Comparison of ENCODE assay signal across 10 cellular contexts in genomic region chr18:79643049-79643765, GRCh38. TPM values are rescaled to one million over a fixed set of nuclear protein-coding genes. Genes with fewer than 3 reads are reported as not detected.
DNase-seq lines count a peak whose midpoint lies in the region; ATAC-seq and TF ChIP-seq lines count a peak whose summit lies in the region.
"Had no signal": no experiment of that assay in that cellular context is flagged by ENCODE, and none has a peak within 500 bp of the region (broad histone marks: within the 10 kb centered on the region; RNA-seq: fewer than 3 reads in every experiment).

No MANE protein-coding gene starts in this region.

- CTCF ChIA-PET in A673 (lab: Charles Lee), result interaction anchor here (1.2 to 1.3 kb wide), 2 partner anchors 253 to 263 kb away, joined by 3 to 7 read pairs; no protein-coding TSS in a partner anchor
- CTCF ChIA-PET in activated CD4-positive, alpha-beta memory T cell treated with anti-CD3 and anti-CD28 coated beads for 36 hours (lab: Charles Lee), result interaction anchor here (0.9 to 4.8 kb wide), 4 partner anchors 96 to 268 kb away, joined by 3 to 89 read pairs (median 9); no protein-coding TSS in a partner anchor

- ATAC-seq in DND-41 (ENCODE audit: insufficient read depth, low read depth) (no peak), mucosa of descending colon (peak; percentile 29), HG03439 (IDR thresholded peaks at IDR 0.05; ENCODE audit: unreplicated experiment) (no peak)

- H3K4me1 Mint-ChIP-seq in activated CD4-positive, alpha-beta memory T cell treated with anti-CD3 and anti-CD28 coated beads for 36 hours (ENCODE audit: low read depth), result no peaks in the 10 kb centered on the region

- no peaks in the 10 kb centered on the region for H3K27me3 ChIP-seq in A673 (replicated peaks; ENCODE audit: insufficient read depth, low read depth, low read length, poor library complexity)
- H3K27me3 ChIP-seq in DND-41 (ENCODE audit: insufficient read depth, low read length, poor library complexity), result no peaks in the 10 kb centered on the region
- no peaks in the 10 kb centered on the region for H3K27me3 ChIP-seq in OCI-LY3 (ENCODE audit: low read depth, low read length)

- H3K4me1 ChIP-seq in A673 (ENCODE audit: insufficient read depth, low read length, poor library complexity, severe bottlenecking) (peaks cover 15% of the 10 kb centered on the region), DND-41 (ENCODE audit: insufficient read depth, low read length) (peaks cover 37% of the 10 kb centered on the region), OCI-LY3 (ENCODE audit: low read length) (peaks cover 40% of the 10 kb centered on the region), mucosa of descending colon (ENCODE audit: low read depth) (no peaks in the 10 kb centered on the region)

- no peaks in the 10 kb centered on the region for H3K9me3 ChIP-seq in A673 (ENCODE audit: low read depth, low read length, poor library complexity, severe bottlenecking)
- H3K9me3 ChIP-seq in DND-41 (ENCODE audit: insufficient read depth, low read length, severe bottlenecking), result no peaks in the 10 kb centered on the region
- H3K9me3 ChIP-seq in OCI-LY3 (ENCODE audit: insufficient read depth, low read length), result no peaks in the 10 kb centered on the region
- no peaks in the 10 kb centered on the region for H3K9me3 ChIP-seq in mucosa of descending colon

- H3K4me2 ChIP-seq in DND-41 (ENCODE audit: insufficient read depth, low read length) (no peak overlapping the region), OCI-LY3 (ENCODE audit: low read length) (peak overlapping the region; percentile 70)

- H3K27ac ChIP-seq in A673 (ENCODE audit: low read depth, low read length, poor library complexity, severe bottlenecking), result no peak overlapping the region
- H3K27ac ChIP-seq in DND-41 (ENCODE audit: low read length), result no peak overlapping the region
- peak overlapping the region; percentile 69 for H3K27ac ChIP-seq in OCI-LY3 (ENCODE audit: low read length)
- H3K27ac ChIP-seq: KMS-11 had no signal

- peaks cover 12% of the 10 kb centered on the region for H3K27me3 Mint-ChIP-seq in activated CD4-positive, alpha-beta memory T cell treated with anti-CD3 and anti-CD28 coated beads for 36 hours

- H3K36me3 ChIP-seq in A673 (ENCODE audit: insufficient read depth, low read length, poor library complexity, severe bottlenecking) (no peaks in the 10 kb centered on the region), DND-41 (ENCODE audit: insufficient read depth, low read length) (no peaks in the 10 kb centered on the region), OCI-LY3 (replicated peaks; ENCODE audit: low read depth, low read length) (no peaks in the 10 kb centered on the region), mucosa of descending colon (ENCODE audit: low read depth) (no peaks in the 10 kb centered on the region)

- intact Hi-C loops in A673 (cut with micrococcal nuclease; ENCODE audit: unreplicated experiment) (loop anchor here (5.0 kb wide), 1 partner anchor 116 kb away; no protein-coding TSS in a partner anchor), mucosa of descending colon (cut with DNase I, micrococcal nuclease) (loop anchor here (5.0 to 10.0 kb wide), 3 partner anchors 108 to 266 kb away; no protein-coding TSS in a partner anchor)
- intact Hi-C loops in activated CD4-positive, alpha-beta memory T cell treated with anti-CD3 and anti-CD28 coated beads for 36 hours (cut with micrococcal nuclease), result loop anchor here (10.0 kb wide), 1 partner anchor 118 kb away; no protein-coding TSS in a partner anchor

- DNase-seq in A673 (ENCODE audit: low spot score) (peak; percentile 35), DND-41 (peak; percentile 9), mucosa of descending colon (no peak), NCI-H446 (lab: John Stamatoyannopoulos, UW) (no peak), H4 (ENCODE audit: low spot score) (no peak)
- no peak for DNase-seq in activated CD4-positive, alpha-beta memory T cell treated with anti-CD3 and anti-CD28 coated beads for 36 hours
- DNase-seq: NCI-H524 treated with DMSO at 0.1 percent for 48 hours had no signal

- H3K79me2 ChIP-seq in DND-41 (ENCODE audit: insufficient read depth, low read length) (no peaks in the 10 kb centered on the region), OCI-LY3 (ENCODE audit: low read length) (no peaks in the 10 kb centered on the region)

- H3K9ac ChIP-seq in DND-41 (ENCODE audit: low read depth, low read length), result no peak overlapping the region
- peak overlapping the region; percentile 54 for H3K9ac ChIP-seq in OCI-LY3 (ENCODE audit: low read length)
- H3K9ac ChIP-seq: KMS-11 had no signal

- H3K4me3 Mint-ChIP-seq in activated CD4-positive, alpha-beta memory T cell treated with anti-CD3 and anti-CD28 coated beads for 36 hours, result no peak overlapping the region

- POLR2A ChIA-PET in A673 (lab: Charles Lee; ENCODE audit: low non-redundant PET), result no interaction called here
- POLR2A ChIA-PET in activated CD4-positive, alpha-beta memory T cell treated with anti-CD3 and anti-CD28 coated beads for 36 hours (lab: Charles Lee), result no interaction called here

- no peaks in the 10 kb centered on the region for H3K9me3 Mint-ChIP-seq in activated CD4-positive, alpha-beta memory T cell treated with anti-CD3 and anti-CD28 coated beads for 36 hours

- TF ChIP-seq CTCF in A673 (conservative IDR thresholded peaks at IDR 0.05; ENCODE audit: low read depth, low read length) (no peak), DND-41 (IDR thresholded peaks at IDR 0.05; ENCODE audit: borderline replicate concordance, extremely low read depth, low read length, poor library complexity, severe bottlenecking) (no peak), OCI-LY3 (IDR thresholded peaks at IDR 0.05; ENCODE audit: low read depth, low read length) (no peak), mucosa of descending colon (IDR thresholded peaks at IDR 0.05) (no peak)

- 0 out of 2 replicates have a peak overlapping the region, but pooled peaks have one; percentile 13 for H2AFZ ChIP-seq in DND-41 (ENCODE audit: low read depth, low read length)
- H2AFZ ChIP-seq in OCI-LY3 (ENCODE audit: low read depth, low read length), result peak overlapping the region; percentile 60

- no peak overlapping the region for H3K27ac Mint-ChIP-seq in activated CD4-positive, alpha-beta memory T cell treated with anti-CD3 and anti-CD28 coated beads for 36 hours

- H3K36me3 Mint-ChIP-seq in activated CD4-positive, alpha-beta memory T cell treated with anti-CD3 and anti-CD28 coated beads for 36 hours, result no peaks in the 10 kb centered on the region

- H3K4me3 ChIP-seq in A673 (ENCODE audit: low read depth, low read length, poor library complexity, severe bottlenecking), result no peak overlapping the region
- H3K4me3 ChIP-seq in DND-41 (ENCODE audit: low read depth in 1 of 2, low read length in 2 of 2), result no peak overlapping the region
- H3K4me3 ChIP-seq in OCI-LY3 (ENCODE audit: low read length), result peak overlapping the region; percentile 60
- no peak overlapping the region for H3K4me3 ChIP-seq in mucosa of descending colon

- no peaks in the 10 kb centered on the region for H4K20me1 ChIP-seq in DND-41 (ENCODE audit: insufficient read depth, low read length)
- no peaks in the 10 kb centered on the region for H4K20me1 ChIP-seq in OCI-LY3 (ENCODE audit: insufficient read depth, low read length)

- no TSS peak for BruUV-seq in A673 (replicated peaks; lab: Mats Ljungman, UMichigan)

RNA-seq across cellular contexts. Expression of gene CTDP1, which starts 36.4 kb away (rescaled TPM):
- 22.5 and 22.6 TPM in 2 replicates for total RNA-seq in A673 (2021)
- 10 to 100 TPM; 28.6 to 37.4 (median 30.1) TPM for total RNA-seq in mucosa of descending colon
- 10.3 and 14.7 TPM in 2 replicates for total RNA-seq in H4 (2014; rRNA removed; shearing (Covaris generic))
- 10 to 100 TPM; 35.4 to 36.0 TPM for total RNA-seq in activated CD4-positive, alpha-beta memory T cell treated with anti-CD3 and anti-CD28 coated beads for 36 hours

Comparison
In these comparisons a context has a peak if more than half of its experiments do, and no peak if none do; other contexts are left out.
1. DNase-seq: peak in A673 (single experiment) and DND-41 (single experiment); none in mucosa of descending colon (0 of 3), NCI-H446 (0 of 2), H4 (single experiment) and activated CD4-positive, alpha-beta memory T cell treated with anti-CD3 and anti-CD28 coated beads for 36 hours (single experiment).